Comparison of ENCODE assay signal across 23 cellular contexts in genomic region chr1:179334440-179334839, GRCh38. TPM values are rescaled to one million over a fixed set of nuclear protein-coding genes. Genes with fewer than 3 reads are reported as not detected.
"Had no signal": no experiment of that assay in that cellular context is flagged by ENCODE, and none has a peak within 500 bp of the region (broad histone marks: within the 10 kb centered on the region; RNA-seq: fewer than 3 reads in every experiment).

No MANE protein-coding gene starts in this region.

- ATAC-seq: HepG2, Panc1, PC-3 had no signal

- DNase-seq: IMR-90, Karpas-422, KG1, MG63, NCI-H1092, NCI-H1105 treated with DMSO at 0.1 percent for 48 hours, NCI-H1417 treated with DMSO at 0.1 percent for 48 hours, NCI-H146, NCI-H1694 treated with DMSO at 0.1 percent for 48 hours, NCI-H1930, NCI-H2081, NCI-H2171, NCI-H226, NCI-H446, NCI-H510A, NCI-H524 treated with DMSO at 0.1 percent for 48 hours, NCI-H69, NCI-H774, PC-3, SHP77, SK-N-SH had no signal

- H3K9me3 ChIP-seq: SK-N-SH had no signal

RNA-seq across cellular contexts. Expression of gene AXDND1, which starts 31.3 kb away (rescaled TPM):
- total RNA-seq: IMR-90, PC-3 had no signal
